ENCODE assay signal across 21 cellular contexts in genomic region chr14:53127832-53128231, GRCh38. TPM values are rescaled to one million over a fixed set of nuclear protein-coding genes. Genes with fewer than 3 reads are reported as not detected.
DNase-seq lines count a peak whose midpoint lies in the region; ATAC-seq and TF ChIP-seq lines count a peak whose summit lies in the region.
"Had no signal": no experiment of that assay in that cellular context is flagged by ENCODE, and none has a peak within 500 bp of the region (broad histone marks: within the 10 kb centered on the region; RNA-seq: fewer than 3 reads in every experiment).

No MANE protein-coding gene starts in this region.

- peak overlapping the region; percentile 70 for H3K27ac Mint-ChIP-seq in activated CD4-positive, alpha-beta T cell treated with anti-CD3 and anti-CD28 coated beads, Interleukin-2, amount 10 ng/mL, durations not matched to agents 24 days and 14 days
- peak overlapping the region in 5 of 8 donors; percentile 19 to 92 (median 55) for H3K27ac Mint-ChIP-seq in CD8-positive, alpha-beta memory T cell
- peak overlapping the region; percentile 71 for H3K27ac Mint-ChIP-seq in activated CD8-positive, alpha-beta T cell treated with anti-CD3 and anti-CD28 coated beads, Interleukin-2, amount 10 ng/mL, durations not matched to agents 7 days and 5 days
- H3K27ac Mint-ChIP-seq in natural killer cell = no peak overlapping the region

- no peaks in the 10 kb centered on the region for H3K36me3 ChIP-seq in CD8-positive, alpha-beta memory T cell (ENCODE audit: insufficient read depth, low read length)
- H3K36me3 ChIP-seq in trophoblast cell (ENCODE audit: control insufficient read depth in 1 of 2, insufficient read depth in 2 of 2, low read length in 2 of 2) = no peaks in the 10 kb centered on the region
- H3K36me3 ChIP-seq: prostate gland, spleen, upper lobe of left lung, WERI-Rb-1 had no signal

- no peak for TF ChIP-seq CTCF in natural killer cell (IDR thresholded peaks at IDR 0.05)

- H3K18ac ChIP-seq in trophoblast cell (ENCODE audit: low read length) = no peak overlapping the region

- H3K79me2 ChIP-seq in trophoblast cell (ENCODE audit: control insufficient read depth, insufficient read depth, low read length, poor library complexity) = no peaks in the 10 kb centered on the region

- no peak overlapping the region for H4K8ac ChIP-seq in trophoblast cell (ENCODE audit: low read depth, low read length)

- no peak overlapping the region for H2BK5ac ChIP-seq in trophoblast cell (ENCODE audit: low read depth, low read length, poor library complexity)

- whole genome bisulfite sequencing in trophoblast cell (ENCODE audit: extremely low coverage, insufficient coverage, insufficient read length) = no CpG with 5 or more reads among the region's 7 CpGs

- H3K23ac ChIP-seq in trophoblast cell (ENCODE audit: low read length) = no peak overlapping the region

- ATAC-seq in activated CD8-positive, alpha-beta T cell treated with anti-CD3 and anti-CD28 coated beads, Interleukin-2, amount 10 ng/mL, durations not matched to agents 7 days and 5 days = no peak
- ATAC-seq in natural killer cell (peak in 2 of 3 donors; percentile 44 to 51), GM18909 (IDR thresholded peaks at IDR 0.05; ENCODE audit: poor library complexity, unreplicated experiment) (no peak)

- peaks cover 22% of the 10 kb centered on the region for H3K4me1 ChIP-seq in CD8-positive, alpha-beta memory T cell (ENCODE audit: insufficient read depth, low read length)
- H3K4me1 ChIP-seq in trophoblast cell (ENCODE audit: control insufficient read depth in 1 of 2, insufficient read depth in 2 of 2, low read length in 2 of 2) = no peaks in the 10 kb centered on the region
- H3K4me1 ChIP-seq: Caco-2, prostate gland had no signal

- H4K91ac ChIP-seq in trophoblast cell (ENCODE audit: low read depth, low read length) = no peak overlapping the region

- H3K27me3 Mint-ChIP-seq in activated CD4-positive, alpha-beta T cell treated with anti-CD3 and anti-CD28 coated beads, Interleukin-2, amount 10 ng/mL, durations not matched to agents 24 days and 14 days = no peaks in the 10 kb centered on the region
- no peaks in the 10 kb centered on the region for H3K27me3 Mint-ChIP-seq in CD8-positive, alpha-beta memory T cell
- no peaks in the 10 kb centered on the region for H3K27me3 Mint-ChIP-seq in activated CD8-positive, alpha-beta T cell treated with anti-CD3 and anti-CD28 coated beads, Interleukin-2, amount 10 ng/mL, durations not matched to agents 7 days and 5 days (ENCODE audit: low read depth)
- H3K27me3 Mint-ChIP-seq in natural killer cell (ENCODE audit: low read depth in 2 of 2) = no peaks in the 10 kb centered on the region

- H3K36me3 Mint-ChIP-seq in activated CD4-positive, alpha-beta T cell treated with anti-CD3 and anti-CD28 coated beads, Interleukin-2, amount 10 ng/mL, durations not matched to agents 24 days and 14 days (ENCODE audit: low read depth) = peaks cover 15% of the 10 kb centered on the region
- peaks cover 0 to 1% (median 0%) of the 10 kb centered on the region in 3 donors for H3K36me3 Mint-ChIP-seq in CD8-positive, alpha-beta memory T cell
- peaks cover 17% of the 10 kb centered on the region for H3K36me3 Mint-ChIP-seq in activated CD8-positive, alpha-beta T cell treated with anti-CD3 and anti-CD28 coated beads, Interleukin-2, amount 10 ng/mL, durations not matched to agents 7 days and 5 days (ENCODE audit: low read depth)
- H3K36me3 Mint-ChIP-seq in natural killer cell = no peaks in the 10 kb centered on the region

- H3K14ac ChIP-seq in trophoblast cell (ENCODE audit: low read length) = no peak overlapping the region

- H3K9me3 ChIP-seq in CD8-positive, alpha-beta memory T cell (ENCODE audit: low read length) = no peaks in the 10 kb centered on the region
- H3K9me3 ChIP-seq in trophoblast cell (ENCODE audit: insufficient read depth, low read depth, low read length) = no peaks in the 10 kb centered on the region
- H3K9me3 ChIP-seq: prostate gland, upper lobe of left lung had no signal

- no peak overlapping the region for H2BK120ac ChIP-seq in trophoblast cell (ENCODE audit: insufficient read depth, low read length, poor library complexity)

- no peak overlapping the region for H2AK5ac ChIP-seq in trophoblast cell (ENCODE audit: low read length)

- DNase-seq in activated CD4-positive, alpha-beta T cell treated with anti-CD3 and anti-CD28 coated beads, Interleukin-2, amount 10 ng/mL, durations not matched to agents 24 days and 14 days = no peak
- DNase-seq in activated CD4-positive, alpha-beta T cell treated with anti-CD3 and anti-CD28 coated beads for 48 hours = no peak
- no peak for DNase-seq in CD8-positive, alpha-beta memory T cell
- DNase-seq in activated CD8-positive, alpha-beta T cell treated with anti-CD3 and anti-CD28 coated beads, Interleukin-2, amount 10 ng/mL, durations not matched to agents 7 days and 5 days = no peak
- DNase-seq in natural killer cell (no peak), trophoblast cell (no peak), DMS114 treated with DMSO at 0.1 percent for 48 hours (lab: John Stamatoyannopoulos, UW; ENCODE audit: unreplicated experiment) (no peak)
- DNase-seq: anterior cingulate cortex; Caco-2; cerebellar nuclear complex; NCI-H187; NCI-H446; NK-92 treated with Interleukin-12 subunit alpha and Interleukin-12 subunit beta, amount 100 ng/mL, for 24 hours; spleen; SW 1271; upper lobe of left lung; WERI-Rb-1 had no signal

- peaks cover 33% of the 10 kb centered on the region for H3K4me1 Mint-ChIP-seq in activated CD4-positive, alpha-beta T cell treated with anti-CD3 and anti-CD28 coated beads, Interleukin-2, amount 10 ng/mL, durations not matched to agents 24 days and 14 days
- H3K4me1 Mint-ChIP-seq in CD8-positive, alpha-beta memory T cell = peaks cover 8 to 19% (median 13%) of the 10 kb centered on the region in 3 donors
- peaks cover 5% of the 10 kb centered on the region for H3K4me1 Mint-ChIP-seq in activated CD8-positive, alpha-beta T cell treated with anti-CD3 and anti-CD28 coated beads, Interleukin-2, amount 10 ng/mL, durations not matched to agents 7 days and 5 days (ENCODE audit: low read depth)
- peaks cover 11 to 32% of the 10 kb centered on the region in 2 donors for H3K4me1 Mint-ChIP-seq in natural killer cell

- no peak overlapping the region for H4K12ac ChIP-seq in trophoblast cell (ENCODE audit: low read depth, low read length)

- no peaks in the 10 kb centered on the region for H3K79me1 ChIP-seq in trophoblast cell (ENCODE audit: low read length)

- no peaks in the 10 kb centered on the region for H3K27me3 ChIP-seq in CD8-positive, alpha-beta memory T cell (ENCODE audit: insufficient read depth, low read length, poor library complexity, severe bottlenecking)
- H3K27me3 ChIP-seq in trophoblast cell (ENCODE audit: insufficient read depth, low read length) = no peaks in the 10 kb centered on the region
- H3K27me3 ChIP-seq: hepatocyte, spleen, upper lobe of left lung had no signal

- CTCF ChIA-PET in CD8-positive, alpha-beta memory T cell (lab: Charles Lee) = no interaction called here
- CTCF ChIA-PET in activated CD8-positive, alpha-beta T cell treated with anti-CD3 and anti-CD28 coated beads, Interleukin-2, amount 10 ng/mL, durations not matched to agents 7 days and 5 days (lab: Charles Lee) = interaction anchor here (0.6 to 2.7 kb wide), 3 partner anchors 10 to 479 kb away, joined by 3 to 15 read pairs (median 6); no protein-coding TSS in a partner anchor

- no peak overlapping the region for H3K9ac ChIP-seq in trophoblast cell (ENCODE audit: low read length)

- intact Hi-C loops in activated CD4-positive, alpha-beta T cell treated with anti-CD3 and anti-CD28 coated beads, Interleukin-2, amount 10 ng/mL, durations not matched to agents 24 days and 14 days (cut with micrococcal nuclease) = loop anchor here (2.0 kb wide), 1 partner anchor 17 kb away; no protein-coding TSS in a partner anchor
- intact Hi-C loops in natural killer cell (cut with micrococcal nuclease) = loop anchor here (2.0 kb wide), 1 partner anchor 21 kb away; no protein-coding TSS in a partner anchor

- no peaks in the 10 kb centered on the region for H3K9me3 Mint-ChIP-seq in activated CD4-positive, alpha-beta T cell treated with anti-CD3 and anti-CD28 coated beads, Interleukin-2, amount 10 ng/mL, durations not matched to agents 24 days and 14 days
- no peaks in the 10 kb centered on the region for H3K9me3 Mint-ChIP-seq in CD8-positive, alpha-beta memory T cell
- no peaks in the 10 kb centered on the region for H3K9me3 Mint-ChIP-seq in activated CD8-positive, alpha-beta T cell treated with anti-CD3 and anti-CD28 coated beads, Interleukin-2, amount 10 ng/mL, durations not matched to agents 7 days and 5 days (ENCODE audit: insufficient read depth)
- no peaks in the 10 kb centered on the region for H3K9me3 Mint-ChIP-seq in natural killer cell

- no peak overlapping the region for H2AFZ ChIP-seq in trophoblast cell (ENCODE audit: insufficient read depth, low read length, poor library complexity)
- H2AFZ ChIP-seq: hepatocyte had no signal

- POLR2A ChIA-PET in CD8-positive, alpha-beta memory T cell (lab: Charles Lee) = no interaction called here
- POLR2A ChIA-PET in activated CD8-positive, alpha-beta T cell treated with anti-CD3 and anti-CD28 coated beads, Interleukin-2, amount 10 ng/mL, durations not matched to agents 7 days and 5 days (lab: Charles Lee) = interaction anchor here (1.4 to 1.8 kb wide), 2 partner anchors 18 to 24 kb away, joined by 4 to 11 read pairs; no protein-coding TSS in a partner anchor

- no peak overlapping the region for H3K4me2 ChIP-seq in trophoblast cell (ENCODE audit: low read length)

- H3K4me3 ChIP-seq in CD8-positive, alpha-beta memory T cell (ENCODE audit: low read length) = no peak overlapping the region
- no peak overlapping the region for H3K4me3 ChIP-seq in trophoblast cell (ENCODE audit: low read depth, low read length)
- H3K4me3 ChIP-seq: hepatocyte, prostate gland, upper lobe of left lung had no signal

- peak overlapping the region; percentile 68 for H3K4me3 Mint-ChIP-seq in activated CD4-positive, alpha-beta T cell treated with anti-CD3 and anti-CD28 coated beads, Interleukin-2, amount 10 ng/mL, durations not matched to agents 24 days and 14 days
- H3K4me3 Mint-ChIP-seq in CD8-positive, alpha-beta memory T cell = peak overlapping the region in 6 of 7 donors; percentile 5 to 55 (median 42)
- H3K4me3 Mint-ChIP-seq in activated CD8-positive, alpha-beta T cell treated with anti-CD3 and anti-CD28 coated beads, Interleukin-2, amount 10 ng/mL, durations not matched to agents 7 days and 5 days = peak overlapping the region; percentile 70
- peak overlapping the region; percentile 94 for H3K4me3 Mint-ChIP-seq in natural killer cell

- H2BK12ac ChIP-seq in trophoblast cell (ENCODE audit: low read length) = no peak overlapping the region

- H3K4ac ChIP-seq in trophoblast cell (ENCODE audit: low read depth, low read length) = no peak overlapping the region

- H3K27ac ChIP-seq in CD8-positive, alpha-beta memory T cell (ENCODE audit: low read depth, low read length) = no peak overlapping the region
- no peak overlapping the region for H3K27ac ChIP-seq in trophoblast cell (ENCODE audit: low read depth, low read length)
- H3K27ac ChIP-seq: hepatocyte, prostate gland, RWPE1, WERI-Rb-1 had no signal

RNA-seq across cellular contexts. Expression of gene DDHD1, which starts 25.3 kb away (rescaled TPM):
- total RNA-seq in activated CD4-positive, alpha-beta T cell treated with anti-CD3 and anti-CD28 coated beads, Interleukin-2, amount 10 ng/mL, durations not matched to agents 24 days and 14 days = 67.9 and 70.2 TPM in 2 replicates
- 10 to 100 TPM; 51.8 to 53.8 TPM for total RNA-seq in CD8-positive, alpha-beta memory T cell
- polyA plus RNA-seq in CD8-positive, alpha-beta memory T cell = 7.6 TPM
- total RNA-seq in activated CD8-positive, alpha-beta T cell treated with anti-CD3 and anti-CD28 coated beads, Interleukin-2, amount 10 ng/mL, durations not matched to agents 7 days and 5 days = 10 to 100 TPM; 51.8 to 56.8 TPM
- 10 to 100 TPM; 76.6 to 82.3 (median 80.9) TPM for total RNA-seq in natural killer cell
- polyA plus RNA-seq in trophoblast cell (2013) = 2.4 TPM in 2 replicates

Comparison
In these comparisons a context has a peak if more than half of its experiments do, and no peak if none do; other contexts are left out.
1. H3K27ac Mint-ChIP-seq: peak in activated CD4-positive, alpha-beta T cell treated with anti-CD3 and anti-CD28 coated beads, Interleukin-2, amount 10 ng/mL, durations not matched to agents 24 days and 14 days (single experiment), CD8-positive, alpha-beta memory T cell (5 of 8) and activated CD8-positive, alpha-beta T cell treated with anti-CD3 and anti-CD28 coated beads, Interleukin-2, amount 10 ng/mL, durations not matched to agents 7 days and 5 days (single experiment); none in natural killer cell (0 of 2).
2. H3K4me3 Mint-ChIP-seq: peak in every context shown above with its lines; median percentile 94 in natural killer cell; 70 in activated CD8-positive, alpha-beta T cell treated with anti-CD3 and anti-CD28 coated beads, Interleukin-2, amount 10 ng/mL, durations not matched to agents 7 days and 5 days; 68 in activated CD4-positive, alpha-beta T cell treated with anti-CD3 and anti-CD28 coated beads, Interleukin-2, amount 10 ng/mL, durations not matched to agents 24 days and 14 days; 42 in CD8-positive, alpha-beta memory T cell.
3. ATAC-seq: peak in natural killer cell (2 of 3); none in activated CD8-positive, alpha-beta T cell treated with anti-CD3 and anti-CD28 coated beads, Interleukin-2, amount 10 ng/mL, durations not matched to agents 7 days and 5 days (single experiment) and GM18909 (single experiment).